Comparison of ENCODE assay signal across 20 cellular contexts in genomic region chr11:1130276-1131032, GRCh38. TPM values are rescaled to one million over a fixed set of nuclear protein-coding genes. Genes with fewer than 3 reads are reported as not detected.
DNase-seq lines count a peak whose midpoint lies in the region; ATAC-seq and TF ChIP-seq lines count a peak whose summit lies in the region.
"Had no signal": no experiment of that assay in that cellular context is flagged by ENCODE, and none has a peak within 500 bp of the region (broad histone marks: within the 10 kb centered on the region; RNA-seq: fewer than 3 reads in every experiment).

No MANE protein-coding gene starts in this region.

- H3K4me2 ChIP-seq in Karpas-422 (ENCODE audit: low read depth, low read length, poor library complexity, severe bottlenecking), result no peak overlapping the region

- no peaks in the 10 kb centered on the region for H4K20me1 ChIP-seq in Karpas-422 (ENCODE audit: insufficient read depth, low read depth, low read length)

- intact Hi-C loops in body of pancreas (cut with DNase I), result no loop called here

- no peak overlapping the region for H3K27ac ChIP-seq in body of pancreas
- H3K27ac ChIP-seq in Karpas-422 (ENCODE audit: low read length), result no peak overlapping the region
- H3K27ac ChIP-seq: SJCRH30 had no signal

- 55 to 57% methylated on average over 13 to 15 of the region's 15 CpGs for WGBS in body of pancreas, 2 donors

- no peak for TF ChIP-seq POLR2A in body of pancreas (IDR thresholded peaks at IDR 0.05)

- peaks cover 2 to 25% (median 6%) of the 10 kb centered on the region in 3 donors for H3K36me3 Mint-ChIP-seq in naive thymus-derived CD8-positive, alpha-beta T cell

- no peak for TF ChIP-seq CTCF in body of pancreas (IDR thresholded peaks at IDR 0.05)

- H3K4me1 ChIP-seq in body of pancreas, result no peaks in the 10 kb centered on the region
- no peaks in the 10 kb centered on the region for H3K4me1 ChIP-seq in Karpas-422 (ENCODE audit: low read length)
- H3K4me1 ChIP-seq: SJCRH30 had no signal

- H3K27ac Mint-ChIP-seq in naive thymus-derived CD8-positive, alpha-beta T cell, result no peak overlapping the region
- H3K27ac Mint-ChIP-seq: stimulated activated naive CD8-positive, alpha-beta T cell treated with anti-CD3 and anti-CD28 coated beads, Interleukin-15, Interleukin-2, amounts not matched to agents 100 ng/mL and 50 ng/mL, for 24 hours had no signal

- no peaks in the 10 kb centered on the region for H3K79me2 ChIP-seq in Karpas-422 (ENCODE audit: low read length)

- POLR2A ChIA-PET in naive thymus-derived CD8-positive, alpha-beta T cell (lab: Charles Lee), result no interaction called here

- H3K36me3 ChIP-seq in body of pancreas (replicated peaks in 1 of 2; ENCODE audit: insufficient read depth in 1 of 2, low read depth in 2 of 2), result no peaks in the 10 kb centered on the region
- no peaks in the 10 kb centered on the region for H3K36me3 ChIP-seq in Karpas-422 (ENCODE audit: insufficient read depth, low read length)
- H3K36me3 ChIP-seq: SJCRH30 had no signal

- H2AFZ ChIP-seq in Karpas-422 (ENCODE audit: low read length), result no peak overlapping the region

- H3K4me3 ChIP-seq in body of pancreas (no peak overlapping the region), Karpas-422 (ENCODE audit: low read length) (no peak overlapping the region)
- H3K4me3 ChIP-seq: SJCRH30 had no signal

- H3K9me2 ChIP-seq in Karpas-422 (replicated peaks; ENCODE audit: insufficient read depth, low read length), result no peaks in the 10 kb centered on the region

- DNase-seq in DMS79 (lab: John Stamatoyannopoulos, UW) (peak; percentile 7), HT-29 (ENCODE audit: low spot score) (peak; percentile 5), body of pancreas (no peak), Karpas-422 (no peak)
- peak; percentile 4 for DNase-seq in stimulated activated CD8-positive, alpha-beta memory T cell treated with anti-CD3 and anti-CD28 coated beads, Interleukin-4, amount 100 ng/mL, for 48 hours
- no peak for DNase-seq in naive thymus-derived CD8-positive, alpha-beta T cell
- DNase-seq: activated CD4-positive, CD25-positive, alpha-beta regulatory T cell; AML-193; cerebellar nuclear complex; GF-D8; NCI-H2029; NCI-H524 treated with DMSO at 0.1 percent for 48 hours; SJCRH30 had no signal

- peaks cover 0 to 2% (median 0%) of the 10 kb centered on the region in 4 donors for H3K4me1 Mint-ChIP-seq in naive thymus-derived CD8-positive, alpha-beta T cell

- H3K27me3 Mint-ChIP-seq in naive thymus-derived CD8-positive, alpha-beta T cell, result peaks cover 8 to 25% (median 19%) of the 10 kb centered on the region in 5 donors

- H3K4me3 Mint-ChIP-seq in naive thymus-derived CD8-positive, alpha-beta T cell, result no peak overlapping the region
- H3K4me3 Mint-ChIP-seq: stimulated activated naive CD8-positive, alpha-beta T cell treated with anti-CD3 and anti-CD28 coated beads, Interleukin-15, Interleukin-2, amounts not matched to agents 100 ng/mL and 50 ng/mL, for 24 hours had no signal

- peaks cover 12 to 33% (median 27%) of the 10 kb centered on the region in 9 donors for H3K9me3 Mint-ChIP-seq in naive thymus-derived CD8-positive, alpha-beta T cell

- peak; percentile 18 for ATAC-seq in body of pancreas
- ATAC-seq in naive thymus-derived CD8-positive, alpha-beta T cell, result no peak
- no peak for ATAC-seq in HG03196 (IDR thresholded peaks at IDR 0.05; ENCODE audit: unreplicated experiment)
- ATAC-seq: sciatic nerve had no signal

- H3K9ac ChIP-seq in Karpas-422 (ENCODE audit: low read length), result no peak overlapping the region

- H3K27me3 ChIP-seq in body of pancreas (peaks cover 0 to 5% of the 10 kb centered on the region in 2 donors), Karpas-422 (ENCODE audit: low read length) (no peaks in the 10 kb centered on the region; the same call in 1 of the 2 replicates)

- H3K9me3 ChIP-seq in body of pancreas (peaks cover 0 to 2% (median 0%) of the 10 kb centered on the region in 3 donors), Karpas-422 (ENCODE audit: low read length) (peaks cover 5% of the 10 kb centered on the region)

RNA-seq across cellular contexts. Expression of gene MUC5AC, which starts 27.3 kb away (rescaled TPM):
- total RNA-seq in HT-29 (2014; rRNA removed; shearing (Covaris generic)), result 6.9 and 9.0 TPM in 2 replicates
- total RNA-seq in body of pancreas, result 1 to 10 TPM in 1 of 2 donors, under 1 TPM in 1; under 0.01 to 1.8 TPM
- total RNA-seq in Karpas-422 (2014; rRNA removed; shearing (Covaris generic); ENCODE audit: low replicate concordance), result not detected in 2 replicates
- total RNA-seq in naive thymus-derived CD8-positive, alpha-beta T cell, result not detected
- polyA plus RNA-seq in naive thymus-derived CD8-positive, alpha-beta T cell, result not detected
- total RNA-seq: fibroblast of lung, MCF 10A, OCI-LY7, osteocyte, SJCRH30 had no signal
- polyA plus RNA-seq: fibroblast of lung had no signal

RNA-seq across cellular contexts. Expression of gene MUC2, which starts 55.8 kb away (rescaled TPM):
- 6.9 and 9.1 TPM in 2 replicates for total RNA-seq in HT-29 (2014; rRNA removed; shearing (Covaris generic))
- total RNA-seq in body of pancreas, result under 1 TPM in 1 of 2 donors, not detected in 1; under 0.01 TPM
- not detected in 2 replicates for total RNA-seq in Karpas-422 (2014; rRNA removed; shearing (Covaris generic); ENCODE audit: low replicate concordance)
- total RNA-seq in naive thymus-derived CD8-positive, alpha-beta T cell, result not detected
- polyA plus RNA-seq in naive thymus-derived CD8-positive, alpha-beta T cell, result not detected
- total RNA-seq: fibroblast of lung, OCI-LY7, osteocyte, sciatic nerve had no signal
- polyA plus RNA-seq: fibroblast of lung had no signal

Comparison
In these comparisons a context has a peak if more than half of its experiments do, and no peak if none do; other contexts are left out.
1. DNase-seq: peak in DMS79 (single experiment), HT-29 (single experiment) and stimulated activated CD8-positive, alpha-beta memory T cell treated with anti-CD3 and anti-CD28 coated beads, Interleukin-4, amount 100 ng/mL, for 48 hours (single experiment); none in body of pancreas (0 of 4), Karpas-422 (single experiment) and naive thymus-derived CD8-positive, alpha-beta T cell (0 of 10).